In the genomic region with DNA sequence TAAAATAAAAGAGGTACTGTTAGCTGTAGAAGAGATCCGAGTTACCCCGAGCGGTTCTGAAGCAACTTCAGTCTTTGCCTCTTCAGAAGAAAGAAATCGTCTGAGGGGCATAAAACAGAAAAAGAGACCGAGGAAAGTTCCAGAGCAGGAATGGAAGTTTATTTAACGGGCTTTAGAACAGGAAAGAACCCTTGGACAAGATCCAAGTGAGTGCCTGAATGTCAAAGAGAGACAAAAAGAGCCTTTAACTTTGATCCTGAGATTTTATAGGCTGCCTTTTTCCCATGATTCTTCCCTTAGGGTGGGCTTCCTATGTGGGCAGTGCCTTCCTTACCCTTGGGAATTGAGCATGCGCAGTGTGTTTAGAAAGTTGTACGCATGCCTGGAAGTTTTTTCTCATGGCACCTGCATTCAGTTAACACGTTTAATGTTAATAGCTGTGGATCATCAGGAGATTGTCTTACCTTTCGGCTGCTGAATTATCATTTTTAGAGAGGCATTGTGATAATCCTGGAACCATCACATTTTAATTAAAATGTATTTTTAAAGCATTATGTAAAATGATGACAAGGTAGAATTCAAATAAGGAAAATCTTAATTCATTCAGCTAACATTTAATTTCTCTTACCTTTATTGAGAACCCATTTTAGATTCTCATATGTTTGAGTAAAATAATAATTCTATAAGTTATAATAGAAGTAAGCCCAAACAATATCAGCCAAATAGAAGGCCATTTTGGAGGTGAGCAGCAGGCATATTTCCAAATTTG, we compare ENCODE assay signal across 31 cellular contexts.
"Had no signal": no experiment of that assay in that cellular context is flagged by ENCODE, and none has a peak within 500 bp of the region (broad histone marks: within the 10 kb centered on the region; RNA-seq: fewer than 3 reads in every experiment).

No MANE protein-coding gene starts in this region.

- H3K27ac Mint-ChIP-seq: activated CD4-positive, alpha-beta memory T cell treated with anti-CD3 and anti-CD28 coated beads, Interleukin-2, amount 10 ng/mL, durations not matched to agents 7 days and 5 days; activated CD4-positive, alpha-beta T cell treated with anti-CD3 and anti-CD28 coated beads, Interleukin-2, amount 10 ng/mL, durations not matched to agents 7 days and 5 days; activated naive CD8-positive, alpha-beta T cell treated with anti-CD3 and anti-CD28 coated beads, Interleukin-2, amount 50 U/mL, for 24 hours; activated T-cell treated with anti-CD3 and anti-CD28 coated beads, Interleukin-2, amount 50 U/mL, for 24 hours; memory B cell; natural killer cell; progenitor cell of endocrine pancreas; stimulated activated memory B cell treated with anti-CD40 and anti-IgM and Interleukin-4, amounts not matched to agents 10 μg/mL and 1 μg/mL and 100 μg/mL, for 72 hours; stimulated activated naive CD8-positive, alpha-beta T cell treated with anti-CD3 and anti-CD28 coated beads, Interleukin-15, amount 100 ng/mL, for 72 hours had no signal

- DNase-seq: activated CD4-positive, alpha-beta memory T cell treated with anti-CD3 and anti-CD28 coated beads, Interleukin-2, amount 10 ng/mL, durations not matched to agents 7 days and 5 days; activated CD4-positive, alpha-beta T cell treated with anti-CD3 and anti-CD28 coated beads, Interleukin-2, amount 10 ng/mL, durations not matched to agents 7 days and 5 days; activated CD4-positive, CD25-positive, alpha-beta regulatory T cell treated with anti-CD3 and anti-CD28 coated beads, Interleukin-2, amount 50 U/mL, for 72 hours; activated CD8-positive, alpha-beta memory T cell treated with anti-CD3 and anti-CD28 coated beads, Interleukin-2, amount 50 U/mL, for 48 hours; activated gamma-delta T cell treated with Interleukin-2 at 50 U/mL for 16 hours; activated naive CD4-positive, alpha-beta T cell treated with anti-CD3 and anti-CD28 coated beads, Interleukin-2, amount 50 U/mL, for 16 hours; activated naive CD8-positive, alpha-beta T cell treated with anti-CD3 and anti-CD28 coated beads, Interleukin-2, amount 50 U/mL, for 24 hours; activated T-cell treated with anti-CD3 and anti-CD28 coated beads, Interleukin-2, amount 50 U/mL, for 24 hours; amygdala; caudate nucleus; cortex of kidney; gastrocnemius medialis; glutamatergic neuron; natural killer cell; stimulated activated CD4-positive, alpha-beta T cell treated with anti-CD3 and anti-CD28 coated beads, Interleukin-1b, Interleukin-23, amount 100 ng/mL, for 48 hours; stimulated activated CD4-positive, alpha-beta T cell treated with anti-CD3 and anti-CD28 coated beads, Interleukin-4, amount 100 ng/mL, for 4 hours; stimulated activated CD8-positive, alpha-beta memory T cell treated with anti-CD3 and anti-CD28 coated beads, Interleukin-4, amount 100 ng/mL, for 48 hours; stimulated activated naive CD8-positive, alpha-beta T cell treated with anti-CD3 and anti-CD28 coated beads, Interleukin-15, amount 100 ng/mL, for 72 hours; substantia nigra; T-helper 2 cell; thyroid gland; upper lobe of left lung had no signal

- H3K9me3 ChIP-seq: gastrocnemius medialis, neutrophil, thyroid gland, upper lobe of left lung, vagina had no signal

- H3K27ac ChIP-seq: epithelial cell of prostate, gastrocnemius medialis, neutrophil, skin epidermis, vagina had no signal

- ATAC-seq: activated naive CD8-positive, alpha-beta T cell treated with anti-CD3 and anti-CD28 coated beads, Interleukin-2, amount 50 U/mL, for 24 hours; gastrocnemius medialis; natural killer cell; sciatic nerve; stimulated activated memory B cell treated with anti-CD40 and anti-IgM and Interleukin-4, amounts not matched to agents 10 μg/mL and 1 μg/mL and 100 μg/mL, for 72 hours; stimulated activated naive CD8-positive, alpha-beta T cell treated with anti-CD3 and anti-CD28 coated beads, Interleukin-15, amount 100 ng/mL, for 72 hours had no signal

- H3K4me3 ChIP-seq: gastrocnemius medialis, skin epidermis, thyroid gland, upper lobe of left lung, vagina had no signal

- FAIRE-seq: islet of Langerhans had no signal

- H3K4me1 ChIP-seq: gastrocnemius medialis, thyroid gland, upper lobe of left lung, vagina had no signal

- H3K4me1 Mint-ChIP-seq: activated CD4-positive, alpha-beta memory T cell treated with anti-CD3 and anti-CD28 coated beads, Interleukin-2, amount 10 ng/mL, durations not matched to agents 7 days and 5 days; activated CD4-positive, alpha-beta T cell treated with anti-CD3 and anti-CD28 coated beads, Interleukin-2, amount 10 ng/mL, durations not matched to agents 7 days and 5 days; activated naive CD8-positive, alpha-beta T cell treated with anti-CD3 and anti-CD28 coated beads, Interleukin-2, amount 50 U/mL, for 24 hours; memory B cell; natural killer cell; stimulated activated memory B cell treated with anti-CD40 and anti-IgM and Interleukin-4, amounts not matched to agents 10 μg/mL and 1 μg/mL and 100 μg/mL, for 72 hours; stimulated activated naive CD8-positive, alpha-beta T cell treated with anti-CD3 and anti-CD28 coated beads, Interleukin-15, amount 100 ng/mL, for 72 hours had no signal

- H3K9me3 Mint-ChIP-seq: activated CD4-positive, alpha-beta T cell treated with anti-CD3 and anti-CD28 coated beads, Interleukin-2, amount 10 ng/mL, durations not matched to agents 7 days and 5 days; activated T-cell treated with anti-CD3 and anti-CD28 coated beads, Interleukin-2, amount 50 U/mL, for 24 hours; stimulated activated memory B cell treated with anti-CD40 and anti-IgM and Interleukin-4, amounts not matched to agents 10 μg/mL and 1 μg/mL and 100 μg/mL, for 72 hours; stimulated activated naive CD8-positive, alpha-beta T cell treated with anti-CD3 and anti-CD28 coated beads, Interleukin-15, amount 100 ng/mL, for 72 hours had no signal

- H3K36me3 Mint-ChIP-seq: memory B cell; natural killer cell; stimulated activated memory B cell treated with anti-CD40 and anti-IgM and Interleukin-4, amounts not matched to agents 10 μg/mL and 1 μg/mL and 100 μg/mL, for 72 hours had no signal

- H3K36me3 ChIP-seq: gastrocnemius medialis, neutrophil, thyroid gland, upper lobe of left lung, vagina had no signal

- H3K4me3 Mint-ChIP-seq: activated CD4-positive, alpha-beta memory T cell treated with anti-CD3 and anti-CD28 coated beads, Interleukin-2, amount 10 ng/mL, durations not matched to agents 7 days and 5 days; activated CD4-positive, alpha-beta T cell treated with anti-CD3 and anti-CD28 coated beads, Interleukin-2, amount 10 ng/mL, durations not matched to agents 7 days and 5 days; activated naive CD8-positive, alpha-beta T cell treated with anti-CD3 and anti-CD28 coated beads, Interleukin-2, amount 50 U/mL, for 24 hours; activated T-cell treated with anti-CD3 and anti-CD28 coated beads, Interleukin-2, amount 50 U/mL, for 24 hours; memory B cell; natural killer cell; stimulated activated memory B cell treated with anti-CD40 and anti-IgM and Interleukin-4, amounts not matched to agents 10 μg/mL and 1 μg/mL and 100 μg/mL, for 72 hours; stimulated activated naive CD8-positive, alpha-beta T cell treated with anti-CD3 and anti-CD28 coated beads, Interleukin-15, amount 100 ng/mL, for 72 hours had no signal

- H3K27me3 Mint-ChIP-seq: activated CD4-positive, alpha-beta memory T cell treated with anti-CD3 and anti-CD28 coated beads, Interleukin-2, amount 10 ng/mL, durations not matched to agents 7 days and 5 days; activated CD4-positive, alpha-beta T cell treated with anti-CD3 and anti-CD28 coated beads, Interleukin-2, amount 10 ng/mL, durations not matched to agents 7 days and 5 days; activated naive CD8-positive, alpha-beta T cell treated with anti-CD3 and anti-CD28 coated beads, Interleukin-2, amount 50 U/mL, for 24 hours; activated T-cell treated with anti-CD3 and anti-CD28 coated beads, Interleukin-2, amount 50 U/mL, for 24 hours; memory B cell; progenitor cell of endocrine pancreas; stimulated activated memory B cell treated with anti-CD40 and anti-IgM and Interleukin-4, amounts not matched to agents 10 μg/mL and 1 μg/mL and 100 μg/mL, for 72 hours; stimulated activated naive CD8-positive, alpha-beta T cell treated with anti-CD3 and anti-CD28 coated beads, Interleukin-15, amount 100 ng/mL, for 72 hours had no signal

- H3K27me3 ChIP-seq: gastrocnemius medialis, neutrophil, thyroid gland, upper lobe of left lung, vagina had no signal
